In the genomic region with DNA sequence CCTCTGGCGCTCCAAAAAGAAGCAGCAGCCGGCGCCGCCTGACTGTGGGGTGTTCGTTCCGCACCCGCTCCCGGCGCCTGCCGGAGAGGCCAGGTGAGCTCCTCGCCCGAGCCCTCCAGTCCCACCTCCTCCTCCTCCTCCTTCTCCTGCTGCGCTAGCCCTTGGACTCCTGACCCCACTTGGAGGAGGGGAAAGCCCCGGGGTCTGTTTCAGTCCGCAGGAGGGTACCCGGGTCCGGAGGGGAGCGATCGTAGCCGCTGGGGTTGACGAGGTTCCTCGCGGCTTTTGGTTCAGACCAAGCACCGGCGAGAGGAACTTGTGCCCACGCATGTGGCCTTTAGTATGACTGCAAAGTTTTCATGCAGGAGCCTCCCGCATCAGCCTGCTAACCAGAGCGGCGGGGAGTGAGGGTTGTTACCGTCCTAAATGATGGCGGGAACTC, we compare ENCODE assay signal across 8 cellular contexts. TPM values are rescaled to one million over a fixed set of nuclear protein-coding genes. Genes with fewer than 3 reads are reported as not detected.
A peak's percentile ranks its signal among the peaks of the same experiment; 100 is the strongest.
DNase-seq lines count a peak whose midpoint lies in the region; ATAC-seq and TF ChIP-seq lines count a peak whose summit lies in the region.

No MANE protein-coding gene starts in this region.

- DNase-seq in GM13976 (ENCODE audit: low spot score) (peak; percentile 64), T-helper 2 cell (peak in 4 of 5 experiments; percentile 2 to 12 (median 8)), dorsolateral prefrontal cortex (peak in 2 of 10 donors; percentile 42 to 43), upper lobe of right lung (peak; percentile 70), DMS79 (lab: John Stamatoyannopoulos, UW) (no peak), middle frontal gyrus (ENCODE audit: extremely low spot score, low spot score) (no peak)

- in situ Hi-C loops in GM13976 (cut with MboI; ENCODE audit: low sequenced_read_pairs, unreplicated experiment), result no loop called here

- H3K36me3 ChIP-seq in muscle layer of duodenum (ENCODE audit: control insufficient read depth in 1 of 2, insufficient read depth in 2 of 2, low read length in 2 of 2) (no peaks in the 10 kb centered on the region), upper lobe of right lung (no peaks in the 10 kb centered on the region)

- peak overlapping the region; percentile 33 to 73 (median 59) for H3K4me3 ChIP-seq in dorsolateral prefrontal cortex
- H3K4me3 ChIP-seq in muscle layer of duodenum (ENCODE audit: low read depth in 1 of 2, low read length in 2 of 2), result peak overlapping the region; percentile 48 to 68
- H3K4me3 ChIP-seq in upper lobe of right lung, result peak overlapping the region; percentile 46

- peak; percentile 29 for ATAC-seq in HG02884 (IDR thresholded peaks at IDR 0.05; ENCODE audit: unreplicated experiment)
- peak; percentile 57 for ATAC-seq in upper lobe of right lung

- intact Hi-C loops in dorsolateral prefrontal cortex (cut with DNase I) (no loop called here), upper lobe of right lung (cut with DNase I) (no loop called here)

- no peaks in the 10 kb centered on the region for H3K9me3 ChIP-seq in muscle layer of duodenum (ENCODE audit: control insufficient read depth in 1 of 2, low read length in 2 of 2)
- no peaks in the 10 kb centered on the region for H3K9me3 ChIP-seq in upper lobe of right lung

- TF ChIP-seq CTCF in GM13976 (IDR thresholded peaks at IDR 0.05; ENCODE audit: borderline replicate concordance, control extremely low read depth, extremely low read depth, insufficient read depth, missing control alignments), result no peak
- no peak for TF ChIP-seq CTCF in dorsolateral prefrontal cortex (IDR thresholded peaks at IDR 0.05 in 54 of 56, conservative IDR thresholded peaks at IDR 0.05 in 2 of 56; ENCODE audit: low read depth in 1 of 56, partially characterized antibody in 56 of 56)
- TF ChIP-seq CTCF in upper lobe of right lung (IDR thresholded peaks at IDR 0.05), result no peak

- H3K4me1 ChIP-seq in muscle layer of duodenum (ENCODE audit: control insufficient read depth in 1 of 2, insufficient read depth in 2 of 2, low read length in 2 of 2) (peaks cover 0 to 14% of the 10 kb centered on the region in 2 donors), upper lobe of right lung (peaks cover 13% of the 10 kb centered on the region)

- H3K27ac ChIP-seq in dorsolateral prefrontal cortex (no peak overlapping the region), muscle layer of duodenum (ENCODE audit: low read length) (no peak overlapping the region), upper lobe of right lung (no peak overlapping the region)

- H3K27me3 ChIP-seq in dorsolateral prefrontal cortex, result peaks cover 0 to 51% (median 26%) of the 10 kb centered on the region in 45 donors
- H3K27me3 ChIP-seq in muscle layer of duodenum (ENCODE audit: low read depth, low read length), result peaks cover 13% of the 10 kb centered on the region
- peaks cover 40% of the 10 kb centered on the region for H3K27me3 ChIP-seq in upper lobe of right lung

RNA-seq across cellular contexts. Expression of gene CRYBG1, which starts 0.5 kb away (rescaled TPM):
- total RNA-seq in dorsolateral prefrontal cortex (1 to 10 TPM in 53 of 120 experiments, under 1 TPM in 67; 0.27 to 2.8 (median 0.94) TPM), upper lobe of right lung (24.9 TPM)

RNA-seq across cellular contexts. Expression of gene ATG5, which starts 35.5 kb away (rescaled TPM):
- total RNA-seq in dorsolateral prefrontal cortex (10 to 100 TPM; 20.6 to 54.1 (median 34.8) TPM), upper lobe of right lung (34.4 TPM)

Comparison
In these comparisons a context has a peak if more than half of its experiments do, and no peak if none do; other contexts are left out.
1. DNase-seq: peak in GM13976 (single experiment), T-helper 2 cell (4 of 5) and upper lobe of right lung (single experiment); none in DMS79 (single experiment) and middle frontal gyrus (single experiment).
2. Peak in every context shown above with its lines, with median percentiles within 50 percentile points of each other: H3K4me3 ChIP-seq.